Comparison of ENCODE assay signal across 10 cellular contexts in the genomic region with DNA sequence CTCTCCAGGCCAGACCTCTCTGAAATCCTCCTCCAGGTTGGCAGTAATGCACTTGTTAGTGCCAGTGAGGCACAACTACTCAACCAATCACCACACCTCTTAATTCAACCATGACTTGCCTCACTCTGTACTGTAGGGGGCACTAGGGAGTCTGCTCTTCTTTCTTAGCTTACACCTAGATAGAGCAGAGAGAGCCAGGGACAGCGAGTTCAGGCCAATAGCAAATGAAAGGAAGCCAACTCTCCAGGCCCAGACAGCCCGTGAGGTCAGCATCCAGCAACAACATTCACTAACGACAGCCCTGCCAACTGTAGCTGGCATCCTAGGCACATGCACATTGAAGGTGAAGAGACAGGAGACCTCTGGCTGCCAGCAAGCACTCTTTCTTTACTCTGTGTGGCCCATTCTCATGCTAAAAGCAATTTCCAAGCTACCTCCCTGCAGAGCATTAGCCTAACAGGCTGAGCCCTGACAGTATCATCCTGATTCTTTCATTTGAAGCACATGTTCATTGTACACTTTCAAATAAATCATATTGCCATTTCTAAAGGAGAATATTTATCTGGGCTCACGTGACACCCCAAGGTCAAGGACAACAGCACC.
A peak's percentile ranks its signal among the peaks of the same experiment; 100 is the strongest.
DNase-seq lines count a peak whose midpoint lies in the region; ATAC-seq, FAIRE-seq and TF ChIP-seq lines count a peak whose summit lies in the region.
"Had no signal": no experiment of that assay in that cellular context is flagged by ENCODE, and none has a peak within 500 bp of the region (broad histone marks: within the 10 kb centered on the region; RNA-seq: fewer than 3 reads in every experiment).

No MANE protein-coding gene starts in this region.

- TF ChIP-seq POLR2A in esophagus squamous epithelium (IDR thresholded peaks at IDR 0.05), result no peak
- TF ChIP-seq POLR2A in transverse colon (IDR thresholded peaks at IDR 0.05), result no peak

- H3K4me3 Mint-ChIP-seq in mesothelial cell of epicardium, result no peak overlapping the region

- dilution Hi-C loops in keratinocyte (cut with MboI; ENCODE audit: extremely low pct_ligation_motif_present, low sequenced_read_pairs), result no loop called here

- TF ChIP-seq EP300 in transverse colon (IDR thresholded peaks at IDR 0.05; ENCODE audit: low read depth), result no peak

- intact Hi-C loops in esophagus squamous epithelium (cut with DNase I) (no loop called here), transverse colon (cut with DNase I; ENCODE audit: low total_unique reads) (no loop called here)

- H3K36me3 ChIP-seq in keratinocyte (ENCODE audit: control insufficient read depth in 2 of 2, extremely low read depth in 1 of 2, insufficient read depth in 2 of 2, low read length in 2 of 2), result no peaks in the 10 kb centered on the region
- no peaks in the 10 kb centered on the region for H3K36me3 ChIP-seq in esophagus squamous epithelium
- no peaks in the 10 kb centered on the region for H3K36me3 ChIP-seq in transverse colon

- no peaks in the 10 kb centered on the region for H3K79me2 ChIP-seq in keratinocyte (ENCODE audit: control insufficient read depth, insufficient read depth, low read length)

- no peak overlapping the region for H3K27ac ChIP-seq in keratinocyte (ENCODE audit: control insufficient read depth, insufficient read depth, low read length)
- no peak overlapping the region for H3K27ac ChIP-seq in esophagus squamous epithelium
- H3K27ac ChIP-seq in transverse colon, result no peak overlapping the region

- no peak overlapping the region for H3K4me3 ChIP-seq in keratinocyte (ENCODE audit: control insufficient read depth in 2 of 3, extremely low read depth in 1 of 3, insufficient read depth in 2 of 3, low read depth in 1 of 3, low read length in 3 of 3)
- no peak overlapping the region for H3K4me3 ChIP-seq in esophagus squamous epithelium
- no peak overlapping the region for H3K4me3 ChIP-seq in transverse colon

- DNase-seq in RPMI8226 (peak; percentile 31), keratinocyte (ENCODE audit: low read depth, low spot score) (no peak), esophagus squamous epithelium (lab: John Stamatoyannopoulos, UW) (no peak), transverse colon (no peak), mesothelial cell of epicardium (ENCODE audit: low spot score in 2 of 2, unreplicated experiment in 2 of 2) (no peak)
- DNase-seq: activated T-cell treated with anti-CD3 and anti-CD28 coated beads, Interleukin-2, amount 50 U/mL, for 48 hours; NCI-H2171 treated with DMSO at 0.1 percent for 48 hours had no signal

- H3K9me3 ChIP-seq in keratinocyte (ENCODE audit: control insufficient read depth, low read depth, low read length) (no peaks in the 10 kb centered on the region), esophagus squamous epithelium (no peaks in the 10 kb centered on the region), transverse colon (no peaks in the 10 kb centered on the region)

- ATAC-seq in GM18502 (IDR thresholded peaks at IDR 0.05; ENCODE audit: poor library complexity, unreplicated experiment) (peak; percentile 62), HG02852 (IDR thresholded peaks at IDR 0.05; ENCODE audit: unreplicated experiment) (peak; percentile 74), HG03521 (IDR thresholded peaks at IDR 0.05; ENCODE audit: unreplicated experiment) (no peak)

- H3K9me1 ChIP-seq in keratinocyte (ENCODE audit: control insufficient read depth, extremely low read depth, insufficient read depth, low read length), result no peaks in the 10 kb centered on the region

- WGBS in esophagus squamous epithelium, 2 donors, result 46 to 50% methylated on average over 3 to 4 of the region's 4 CpGs
- 69 to 79% methylated on average over 3 to 4 of the region's 4 CpGs for whole genome bisulfite sequencing in transverse colon (ENCODE audit: low coverage in 1 of 2), 2 donors

- H3K36me3 Mint-ChIP-seq in mesothelial cell of epicardium, result no peaks in the 10 kb centered on the region

- no peaks in the 10 kb centered on the region for H3K27me3 Mint-ChIP-seq in mesothelial cell of epicardium (ENCODE audit: low read depth)

- FAIRE-seq in keratinocyte (lab: Jason Lieb, UNC), result no peak

- no peak overlapping the region for H3K27ac Mint-ChIP-seq in mesothelial cell of epicardium

- H3K4me1 ChIP-seq in keratinocyte (ENCODE audit: control insufficient read depth, extremely low read depth, insufficient read depth, low read length), result no peaks in the 10 kb centered on the region
- no peaks in the 10 kb centered on the region for H3K4me1 ChIP-seq in esophagus squamous epithelium
- H3K4me1 ChIP-seq in transverse colon, result no peaks in the 10 kb centered on the region

- peaks cover 13% of the 10 kb centered on the region for H3K9me3 Mint-ChIP-seq in mesothelial cell of epicardium

- H3K4me2 ChIP-seq in keratinocyte (ENCODE audit: control insufficient read depth, extremely low read depth, insufficient read depth, low read depth, low read length), result no peak overlapping the region

- H3K27me3 ChIP-seq in keratinocyte (ENCODE audit: control insufficient read depth, extremely low read depth, insufficient read depth, low read length) (no peaks in the 10 kb centered on the region), esophagus squamous epithelium (no peaks in the 10 kb centered on the region), transverse colon (no peaks in the 10 kb centered on the region)

- H2AFZ ChIP-seq in keratinocyte (ENCODE audit: control insufficient read depth, low read length), result no peak overlapping the region

- in situ Hi-C loops in transverse colon (cut with MboI; ENCODE audit: low pct_ligation_motif_present in 1 of 4, low pct_unique_long_range_greater_than_20kb in 1 of 4, low sequenced_read_pairs in 3 of 4), result no loop called here

- TF ChIP-seq CTCF in keratinocyte (optimal IDR thresholded peaks at IDR 0.05 in 1 of 3, IDR thresholded peaks at IDR 0.05 in 1 of 3, conservative IDR thresholded peaks at IDR 0.05 in 1 of 3; ENCODE audit: extremely low read depth in 1 of 3, insufficient read depth in 2 of 3, low read length in 3 of 3), result peak; percentile 32 to 50 (median 35)
- TF ChIP-seq CTCF in esophagus squamous epithelium (IDR thresholded peaks at IDR 0.05), result peak in 1 of 6 experiments; percentile 22
- TF ChIP-seq CTCF in transverse colon (IDR thresholded peaks at IDR 0.05), result peak in 2 of 5 experiments; percentile 13 to 15
- TF ChIP-seq CTCF in mesothelial cell of epicardium (IDR thresholded peaks at IDR 0.05; ENCODE audit: unreplicated experiment), result no peak

- no peaks in the 10 kb centered on the region for H3K4me1 Mint-ChIP-seq in mesothelial cell of epicardium

- no peaks in the 10 kb centered on the region for H4K20me1 ChIP-seq in keratinocyte (ENCODE audit: control insufficient read depth, extremely low read depth, insufficient read depth, low read length)

- H3K9ac ChIP-seq in keratinocyte (ENCODE audit: control insufficient read depth, extremely low read depth, insufficient read depth, low read length), result no peak overlapping the region
